In genomic region chr6:29696147-29697129, GRCh38 we compare ENCODE assay signal across 9 cellular contexts. TPM values are rescaled to one million over a fixed set of nuclear protein-coding genes. Genes with fewer than 3 reads are reported as not detected.
DNase-seq lines count a peak whose midpoint lies in the region; ATAC-seq and TF ChIP-seq lines count a peak whose summit lies in the region.
"Had no signal": no experiment of that assay in that cellular context is flagged by ENCODE, and none has a peak within 500 bp of the region (broad histone marks: within the 10 kb centered on the region; RNA-seq: fewer than 3 reads in every experiment).

No MANE protein-coding gene starts in this region.

- no peaks in the 10 kb centered on the region for H3K4me1 Mint-ChIP-seq in progenitor cell of endocrine pancreas (ENCODE audit: low read depth)
- H3K4me1 Mint-ChIP-seq in stimulated activated memory B cell treated with anti-CD40 and anti-IgM and Interleukin-4, amounts not matched to agents 10 μg/mL and 1 μg/mL and 100 μg/mL, for 72 hours, result peaks cover 10% of the 10 kb centered on the region

- H3K4me3 Mint-ChIP-seq in progenitor cell of endocrine pancreas (ENCODE audit: low read depth), result no peak overlapping the region
- H3K4me3 Mint-ChIP-seq in stimulated activated memory B cell treated with anti-CD40 and anti-IgM and Interleukin-4, amounts not matched to agents 10 μg/mL and 1 μg/mL and 100 μg/mL, for 72 hours, result no peak overlapping the region

- H3K4me2 ChIP-seq in fibroblast of lung (ENCODE audit: extremely low read depth, insufficient read depth, low read length), result no peak overlapping the region
- H3K4me2 ChIP-seq: BLaER1 had no signal

- no peaks in the 10 kb centered on the region for H3K36me3 ChIP-seq in fibroblast of lung (ENCODE audit: control insufficient read depth, insufficient read depth, low read length)
- H3K36me3 ChIP-seq: BLaER1 had no signal

- no peak overlapping the region for H3K27ac Mint-ChIP-seq in progenitor cell of endocrine pancreas
- no peak overlapping the region for H3K27ac Mint-ChIP-seq in stimulated activated memory B cell treated with anti-CD40 and anti-IgM and Interleukin-4, amounts not matched to agents 10 μg/mL and 1 μg/mL and 100 μg/mL, for 72 hours

- no peak overlapping the region for H2AFZ ChIP-seq in fibroblast of lung (ENCODE audit: low read length)

- H3K36me3 Mint-ChIP-seq in progenitor cell of endocrine pancreas (ENCODE audit: insufficient read depth), result no peaks in the 10 kb centered on the region
- no peaks in the 10 kb centered on the region for H3K36me3 Mint-ChIP-seq in stimulated activated memory B cell treated with anti-CD40 and anti-IgM and Interleukin-4, amounts not matched to agents 10 μg/mL and 1 μg/mL and 100 μg/mL, for 72 hours

- H3K27me3 Mint-ChIP-seq in progenitor cell of endocrine pancreas, result no peaks in the 10 kb centered on the region
- H3K27me3 Mint-ChIP-seq in stimulated activated memory B cell treated with anti-CD40 and anti-IgM and Interleukin-4, amounts not matched to agents 10 μg/mL and 1 μg/mL and 100 μg/mL, for 72 hours, result peaks cover 33% of the 10 kb centered on the region

- TF ChIP-seq CTCF in fibroblast of lung (conservative IDR thresholded peaks at IDR 0.05 in 1 of 2, IDR thresholded peaks at IDR 0.05 in 1 of 2; ENCODE audit: low read depth in 1 of 2, low read length in 2 of 2), result peak; percentile 48 to 59
- peak; percentile 52 for TF ChIP-seq CTCF in progenitor cell of endocrine pancreas (IDR thresholded peaks at IDR 0.05; ENCODE audit: unreplicated experiment)

- H3K9ac ChIP-seq in fibroblast of lung (ENCODE audit: insufficient read depth, low read length), result no peak overlapping the region
- H3K9ac ChIP-seq: BLaER1 had no signal

- no peaks in the 10 kb centered on the region for H3K4me1 ChIP-seq in fibroblast of lung (ENCODE audit: control insufficient read depth, extremely low read depth, insufficient read depth, low read length)
- H3K4me1 ChIP-seq: BLaER1 had no signal

- no peak for ATAC-seq in HG02571 (IDR thresholded peaks at IDR 0.05; ENCODE audit: unreplicated experiment)
- no peak for ATAC-seq in stimulated activated memory B cell treated with anti-CD40 and anti-IgM and Interleukin-4, amounts not matched to agents 10 μg/mL and 1 μg/mL and 100 μg/mL, for 72 hours

- H3K27me3 ChIP-seq in fibroblast of lung (ENCODE audit: control insufficient read depth, insufficient read depth, low read length), result no peaks in the 10 kb centered on the region
- H3K27me3 ChIP-seq: BLaER1 had no signal

- DNase-seq in NCI-H82 (lab: John Stamatoyannopoulos, UW) (peak; percentile 31), NCI-H82 treated with DMSO at 0.1 percent for 48 hours (lab: John Stamatoyannopoulos, UW; ENCODE audit: unreplicated experiment) (no peak), NCI-H226 (peak; percentile 9), fibroblast of lung (ENCODE audit: low read depth in 2 of 2) (no peak), progenitor cell of endocrine pancreas (ENCODE audit: low spot score, unreplicated experiment) (no peak), NCI-H1436 (lab: John Stamatoyannopoulos, UW) (no peak)

- no peak overlapping the region for H3K4me3 ChIP-seq in fibroblast of lung (replicated peaks in 1 of 4; ENCODE audit: control extremely low read depth in 1 of 4, insufficient read depth in 1 of 4, low read depth in 3 of 4, low read length in 4 of 4)
- H3K4me3 ChIP-seq: BLaER1 had no signal

- no peaks in the 10 kb centered on the region for H3K79me2 ChIP-seq in fibroblast of lung (ENCODE audit: control insufficient read depth, insufficient read depth, low read length)

- no peak overlapping the region for H3K27ac ChIP-seq in fibroblast of lung (ENCODE audit: insufficient read depth, low read length)
- H3K27ac ChIP-seq: BLaER1 had no signal

- H3K9me3 ChIP-seq in fibroblast of lung (ENCODE audit: control insufficient read depth, insufficient read depth, low read depth, low read length), result no peaks in the 10 kb centered on the region

- no peaks in the 10 kb centered on the region for H4K20me1 ChIP-seq in fibroblast of lung (ENCODE audit: control insufficient read depth, extremely low read depth, insufficient read depth, low read length)
- H4K20me1 ChIP-seq: BLaER1 had no signal

- H3K9me3 Mint-ChIP-seq in progenitor cell of endocrine pancreas (ENCODE audit: low read depth), result peaks cover 4% of the 10 kb centered on the region
- peaks cover 6% of the 10 kb centered on the region for H3K9me3 Mint-ChIP-seq in stimulated activated memory B cell treated with anti-CD40 and anti-IgM and Interleukin-4, amounts not matched to agents 10 μg/mL and 1 μg/mL and 100 μg/mL, for 72 hours

RNA-seq across cellular contexts. Expression of gene ZFP57, which starts 15.5 kb away (rescaled TPM):
- total RNA-seq in fibroblast of lung (not detected in 2 replicates), progenitor cell of endocrine pancreas (0.14 TPM in 1 of 2 replicates, not detected in the other)
- not detected in 2 replicates for polyA plus RNA-seq in fibroblast of lung
- polyA plus RNA-seq in fibroblast of lung (2012), result not detected in 2 replicates
- polyA minus RNA-seq in fibroblast of lung (ENCODE audit: low replicate concordance), result not detected in 2 replicates

RNA-seq across cellular contexts. Expression of gene HLA-F, which starts 26.8 kb away (rescaled TPM):
- total RNA-seq in fibroblast of lung (4.6 and 5.4 TPM in 2 replicates), progenitor cell of endocrine pancreas (1.1 TPM in 1 of 2 replicates, not detected in the other)
- polyA plus RNA-seq in fibroblast of lung, result 1.5 and 18.7 TPM in 2 replicates
- polyA plus RNA-seq in fibroblast of lung (2012), result 2.1 and 27.6 TPM in 2 replicates
- 1.4 and 39.4 TPM in 2 replicates for polyA minus RNA-seq in fibroblast of lung (ENCODE audit: low replicate concordance)

RNA-seq across cellular contexts. Expression of gene MOG, which starts 39.5 kb away (rescaled TPM):
- total RNA-seq in fibroblast of lung (not detected in 2 replicates), progenitor cell of endocrine pancreas (not detected in 2 replicates)
- polyA plus RNA-seq in fibroblast of lung, result not detected in 2 replicates
- polyA plus RNA-seq in fibroblast of lung (2012), result not detected in 2 replicates
- polyA minus RNA-seq in fibroblast of lung (ENCODE audit: low replicate concordance), result not detected in 2 replicates

Comparison
In these comparisons a context has a peak if more than half of its experiments do, and no peak if none do; other contexts are left out.
1. DNase-seq: peak in NCI-H82 (single experiment) and NCI-H226 (single experiment); none in NCI-H82 treated with DMSO at 0.1 percent for 48 hours (single experiment), fibroblast of lung (0 of 2), progenitor cell of endocrine pancreas (single experiment) and NCI-H1436 (single experiment).